ENCODE assay signal across 22 cellular contexts in the genomic region with DNA sequence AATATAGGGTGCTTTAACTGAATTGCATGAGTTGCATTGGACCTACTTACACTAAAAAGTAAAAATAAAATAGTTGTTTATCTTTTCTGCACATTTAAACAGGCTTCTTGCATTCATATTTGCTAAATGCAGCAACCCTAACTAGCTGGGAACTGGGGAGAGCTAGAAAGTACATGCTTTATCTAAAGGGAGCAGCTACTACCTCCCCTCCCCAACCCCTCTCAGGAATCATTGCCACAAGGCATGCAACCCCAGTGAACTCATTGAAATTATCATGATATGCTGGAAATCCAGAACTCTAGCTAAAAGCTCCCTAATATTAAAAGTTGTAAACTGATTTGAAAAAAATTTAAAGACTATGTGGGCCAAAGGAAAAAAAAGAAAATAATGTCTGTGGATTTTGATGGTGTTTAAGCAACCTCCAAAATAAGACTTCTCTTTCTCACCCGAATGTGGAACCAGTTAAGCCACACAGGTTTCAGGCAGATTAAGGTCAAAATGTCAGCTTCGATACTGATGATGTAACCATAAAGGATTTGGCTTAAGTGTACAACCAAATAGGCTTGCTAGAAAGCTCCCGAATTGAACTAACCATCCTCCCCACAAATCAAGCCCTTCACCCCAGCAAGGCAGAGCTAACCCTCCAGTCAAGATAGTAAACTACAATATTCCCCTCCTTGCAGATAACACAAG. TPM values are rescaled to one million over a fixed set of nuclear protein-coding genes. Genes with fewer than 3 reads are reported as not detected.
DNase-seq lines count a peak whose midpoint lies in the region; ATAC-seq, FAIRE-seq and TF ChIP-seq lines count a peak whose summit lies in the region.
"Had no signal": no experiment of that assay in that cellular context is flagged by ENCODE, and none has a peak within 500 bp of the region (broad histone marks: within the 10 kb centered on the region; RNA-seq: fewer than 3 reads in every experiment).

No MANE protein-coding gene starts in this region.

- no peak for TF ChIP-seq POLR2A in K562 (conservative IDR thresholded peaks at IDR 0.05)

- no peaks in the 10 kb centered on the region for H3K36me3 ChIP-seq in K562 (ENCODE audit: control insufficient read depth, insufficient read depth, low read length)
- H3K36me3 ChIP-seq in CD8-positive, alpha-beta memory T cell (ENCODE audit: insufficient read depth, low read length) = no peaks in the 10 kb centered on the region
- H3K36me3 ChIP-seq in kidney (ENCODE audit: control insufficient read depth in 1 of 2, insufficient read depth in 2 of 2, low read length in 2 of 2) = no peaks in the 10 kb centered on the region

- peak overlapping the region; percentile 62 for H3K4me2 ChIP-seq in K562 (ENCODE audit: insufficient read depth, low read length)
- H3K4me2 ChIP-seq: KMS-11, SK-N-SH had no signal

- no peak overlapping the region for H2AFZ ChIP-seq in K562 (ENCODE audit: low read depth, low read length)
- H2AFZ ChIP-seq: GM23248 had no signal

- no peaks in the 10 kb centered on the region for H3K27me3 Mint-ChIP-seq in CD8-positive, alpha-beta memory T cell
- H3K27me3 Mint-ChIP-seq: CD4-positive, CD25-positive, alpha-beta regulatory T cell; T-helper 17 cell had no signal

- no peaks in the 10 kb centered on the region for H3K79me2 ChIP-seq in K562 (ENCODE audit: control insufficient read depth, insufficient read depth, low read length)

- TF ChIP-seq EP300 in K562 (IDR thresholded peaks at IDR 0.05; ENCODE audit: low read length) = no peak

- H3K27ac Mint-ChIP-seq in CD8-positive, alpha-beta memory T cell = peak overlapping the region in 1 of 8 donors; percentile 52
- H3K27ac Mint-ChIP-seq: T-helper 17 cell had no signal

- H3K27ac ChIP-seq in K562 (ENCODE audit: extremely low read depth, low read depth, low read length) = no peak overlapping the region
- H3K27ac ChIP-seq in CD8-positive, alpha-beta memory T cell (ENCODE audit: low read depth, low read length) = no peak overlapping the region
- no peak overlapping the region for H3K27ac ChIP-seq in kidney (ENCODE audit: low read depth in 2 of 2, low read length in 2 of 2)
- H3K27ac ChIP-seq: GM23248, KMS-11 had no signal

- WGBS in K562 (ENCODE audit: insufficient coverage, low coverage, missing lambda C conversion rate) = 4% methylated on average over 3 of the region's 3 CpGs

- ATAC-seq in GM18909 (IDR thresholded peaks at IDR 0.05; ENCODE audit: poor library complexity, unreplicated experiment) (peak; percentile 50), HG03565 (IDR thresholded peaks at IDR 0.05; ENCODE audit: unreplicated experiment) (peak; percentile 34), K562 (peak; percentile 57), HG03135 (IDR thresholded peaks at IDR 0.05; ENCODE audit: unreplicated experiment) (no peak)
- ATAC-seq: HCT116, Right ventricle myocardium inferior, T-helper 17 cell had no signal

- DNase-seq in NOMO-1 treated with dmso at 0.1 percent for 144 hours (lab: John Stamatoyannopoulos, UW; ENCODE audit: unreplicated experiment) = peak; percentile 14
- peak in 2 of 4 experiments; percentile 40 to 54 for DNase-seq in K562 (ENCODE audit: extremely low read depth in 1 of 4, low spot score in 3 of 4)
- no peak for DNase-seq in CD8-positive, alpha-beta memory T cell
- DNase-seq in kidney = no peak
- no peak for DNase-seq in amniotic stem cell (lab: John Stamatoyannopoulos, UW)
- DNase-seq: ACHN; Calu3; CD4-positive, CD25-positive, alpha-beta regulatory T cell; DMS79 treated with DMSO at 0.1 percent for 48 hours; GDM1; GM23248; NCI-H1930; NCI-H2171 treated with DMSO at 0.1 percent for 48 hours; NCI-H510A; SK-N-SH; T-helper 17 cell had no signal

- POLR2A ChIA-PET in K562 (lab: Yijun Ruan, JAX) = interaction anchor here (0.6 to 1.8 kb wide), 6 partner anchors 13 to 889 kb away, joined by 3 to 4 read pairs (median 3); a partner anchor contains a TSS
- POLR2A ChIA-PET in CD8-positive, alpha-beta memory T cell (lab: Charles Lee) = no interaction called here

- in situ Hi-C loops in K562 (cut with MboI) = loop anchor here (25.0 kb wide), 1 partner anchor 1298 kb away; no protein-coding TSS in a partner anchor

- FAIRE-seq in K562 (lab: Jason Lieb, UNC) (peak; percentile 42), kidney (lab: Jason Lieb, UNC) (no peak)

- intact Hi-C loops in K562 (cut with micrococcal nuclease) = loop anchor here (5.0 to 10.0 kb wide), 3 partner anchors 315 to 1418 kb away; a partner anchor contains a TSS
- intact Hi-C loops in kidney (cut with DNase I) = loop anchor here (10.0 kb wide), 2 partner anchors 65 to 565 kb away; no protein-coding TSS in a partner anchor

- H3K36me3 Mint-ChIP-seq in CD8-positive, alpha-beta memory T cell = peaks cover 0 to 6% (median 0%) of the 10 kb centered on the region in 3 donors
- H3K36me3 Mint-ChIP-seq: CD4-positive, CD25-positive, alpha-beta regulatory T cell had no signal

- no peak overlapping the region for H3K4me3 Mint-ChIP-seq in CD8-positive, alpha-beta memory T cell
- H3K4me3 Mint-ChIP-seq: CD4-positive, CD25-positive, alpha-beta regulatory T cell; T-helper 17 cell had no signal

- H3K4me1 Mint-ChIP-seq in CD8-positive, alpha-beta memory T cell = peaks cover 5 to 7% (median 6%) of the 10 kb centered on the region in 3 donors

- no peak for TF ChIP-seq CTCF in K562 (IDR thresholded peaks at IDR 0.05 in 2 of 3, conservative IDR thresholded peaks at IDR 0.05 in 1 of 3; ENCODE audit: insufficient read depth in 2 of 3, low read depth in 1 of 3, low read length in 3 of 3)
- TF ChIP-seq CTCF in kidney (IDR thresholded peaks at IDR 0.05; ENCODE audit: borderline replicate concordance, extremely low read depth, insufficient read depth) = no peak

- peaks cover 11 to 51% of the 10 kb centered on the region in 2 experiments for H3K4me1 ChIP-seq in K562 (replicated peaks in 1 of 2; ENCODE audit: control insufficient read depth in 2 of 2, insufficient read depth in 2 of 2, low read length in 2 of 2)
- peaks cover 6% of the 10 kb centered on the region for H3K4me1 ChIP-seq in CD8-positive, alpha-beta memory T cell (ENCODE audit: insufficient read depth, low read length)
- peaks cover 2 to 15% of the 10 kb centered on the region in 2 donors for H3K4me1 ChIP-seq in kidney (ENCODE audit: control insufficient read depth in 1 of 2, insufficient read depth in 1 of 2, low read depth in 1 of 2, low read length in 2 of 2)

- H3K9me3 Mint-ChIP-seq in CD8-positive, alpha-beta memory T cell = no peaks in the 10 kb centered on the region
- H3K9me3 Mint-ChIP-seq: CD4-positive, CD25-positive, alpha-beta regulatory T cell had no signal

- H4K20me1 ChIP-seq in K562 (replicated peaks; ENCODE audit: control insufficient read depth, insufficient read depth, low read length) = no peaks in the 10 kb centered on the region

- no peaks in the 10 kb centered on the region for H3K9me1 ChIP-seq in K562 (ENCODE audit: control insufficient read depth, insufficient read depth, low read length)

- H3K9ac ChIP-seq in K562 (ENCODE audit: insufficient read depth in 1 of 2, low read depth in 2 of 2, low read length in 2 of 2) = no peak overlapping the region
- H3K9ac ChIP-seq in kidney (ENCODE audit: low read length in 2 of 2) = no peak overlapping the region
- H3K9ac ChIP-seq: GM23248, KMS-11, SK-N-SH had no signal

- no peaks in the 10 kb centered on the region for H3K27me3 ChIP-seq in K562 (ENCODE audit: control insufficient read depth in 2 of 2, insufficient read depth in 2 of 2, low read length in 2 of 2)
- H3K27me3 ChIP-seq in CD8-positive, alpha-beta memory T cell (ENCODE audit: insufficient read depth, low read length, poor library complexity, severe bottlenecking) = no peaks in the 10 kb centered on the region

- no peak overlapping the region for H3K4me3 ChIP-seq in K562
- H3K4me3 ChIP-seq in CD8-positive, alpha-beta memory T cell (ENCODE audit: low read length) = no peak overlapping the region
- no peak overlapping the region for H3K4me3 ChIP-seq in kidney (ENCODE audit: low read length in 2 of 2)
- H3K4me3 ChIP-seq: GM23248 had no signal

- H3K9me3 ChIP-seq in K562 (replicated peaks; ENCODE audit: control insufficient read depth, insufficient read depth, low read depth, low read length) (no peaks in the 10 kb centered on the region), kidney (ENCODE audit: control insufficient read depth in 1 of 2, low read length in 2 of 2) (no peaks in the 10 kb centered on the region)
- H3K9me3 ChIP-seq in CD8-positive, alpha-beta memory T cell (ENCODE audit: low read length) = no peaks in the 10 kb centered on the region
- H3K9me3 ChIP-seq: SK-N-SH had no signal

- CTCF ChIA-PET in K562 (lab: Yijun Ruan, JAX; ENCODE audit: low intra/inter-chr PET ratio) = no interaction called here
- CTCF ChIA-PET in CD8-positive, alpha-beta memory T cell (lab: Charles Lee) = interaction anchor here (1.7 to 8.3 kb wide), 2 partner anchors 520 to 564 kb away, joined by 5 to 50 read pairs; no protein-coding TSS in a partner anchor

- TF ChIP-seq RAD21 in K562 (CRISPR knock-in tag; conservative IDR thresholded peaks at IDR 0.05 in 1 of 2, IDR thresholded peaks at IDR 0.05 in 1 of 2) = no peak

- no TSS peak for BruUV-seq in K562 (replicated peaks; lab: Mats Ljungman, UMichigan)

RNA-seq across cellular contexts. Expression of a gene that starts 13.7 kb away (rescaled TPM):
- 15.1 and 44.2 TPM in 2 replicates for total RNA-seq in K562 (2011; cell fraction: chromatin; rRNA removed; ENCODE audit: low replicate concordance)
- 8.5 and 10.4 TPM in 2 replicates for total RNA-seq in K562 (2011; cell fraction: nucleolus; rRNA removed)
- 18.7 and 19.4 TPM in 2 replicates for total RNA-seq in K562 (2011; cell fraction: nucleoplasm; rRNA removed)
- total RNA-seq in K562 (2014; rRNA removed) = 8.1 and 9.7 TPM in 2 replicates
- total RNA-seq in K562 (2014; rRNA removed; fragmentation: Illumina TruSeq; extraction: Trizol) = 15.2 and 16.4 TPM in 2 replicates
- total RNA-seq in K562 (2015; rRNA removed; fragmentation: Illumina TruSeq; extraction: Trizol) = 11.2 and 13.5 TPM in 2 replicates
- 10.4 and 10.8 TPM in 2 replicates for total RNA-seq in K562 (2021)
- polyA plus RNA-seq in K562 (2011; rRNA removed) = 14.3 and 16.1 TPM in 2 replicates
- polyA plus RNA-seq in K562 (2011; cell fraction: cytosol; rRNA removed) = 6.5 and 10.5 TPM in 2 replicates
- polyA plus RNA-seq in K562 (2011; cell fraction: nucleus; rRNA removed) = 6.8 and 7.4 TPM in 2 replicates
- 10.1 and 18.5 TPM in 2 replicates for polyA plus RNA-seq in K562 (2012)
- 11.8 and 15.3 TPM in 2 replicates for polyA plus RNA-seq in K562 (2014; fragmentation: Illumina TruSeq; extraction: Trizol)
- polyA plus RNA-seq in K562 (2014; fragmentation: Nextera tagmentation; extraction: Ambion mirVana) = 1 to 10 TPM; 4.5 to 7.8 TPM
- polyA plus RNA-seq in K562 (2014; rRNA removed) = 8.0 and 11.2 TPM in 2 replicates
- 30.7 and 37.5 TPM in 2 replicates for polyA minus RNA-seq in K562 (2011; rRNA and poly(A)+ RNA removed)
- 8.6 and 10.8 TPM in 2 replicates for polyA minus RNA-seq in K562 (2011; cell fraction: cytosol; rRNA and poly(A)+ RNA removed)
- polyA minus RNA-seq in K562 (2011; cell fraction: nucleus; rRNA and poly(A)+ RNA removed) = 15.1 and 21.1 TPM in 2 replicates
- total RNA-seq in CD8-positive, alpha-beta memory T cell = 10 to 100 TPM; 21.8 to 22.6 TPM
- polyA plus RNA-seq in CD8-positive, alpha-beta memory T cell = 38.9 TPM
- total RNA-seq in kidney = 16.7 TPM
- 11.7 TPM for polyA plus RNA-seq in kidney (ENCODE audit: insufficient read depth, low read depth, low replicate concordance)

RNA-seq across cellular contexts. Expression of a gene that starts 15.0 kb away (rescaled TPM):
- total RNA-seq in K562 (2011; cell fraction: chromatin; rRNA removed; ENCODE audit: low replicate concordance) = 4.4 and 11.7 TPM in 2 replicates
- total RNA-seq in K562 (2011; cell fraction: nucleolus; rRNA removed) = 3.8 TPM in 2 replicates
- total RNA-seq in K562 (2011; cell fraction: nucleoplasm; rRNA removed) = 6.3 and 6.6 TPM in 2 replicates
- total RNA-seq in K562 (2014; rRNA removed) = 3.0 and 3.4 TPM in 2 replicates
- total RNA-seq in K562 (2014; rRNA removed; fragmentation: Illumina TruSeq; extraction: Trizol) = 4.6 and 5.9 TPM in 2 replicates
- total RNA-seq in K562 (2015; rRNA removed; fragmentation: Illumina TruSeq; extraction: Trizol) = 3.4 and 3.8 TPM in 2 replicates
- total RNA-seq in K562 (2021) = 3.4 and 3.5 TPM in 2 replicates
- 1.6 and 1.9 TPM in 2 replicates for polyA plus RNA-seq in K562 (2011; rRNA removed)
- polyA plus RNA-seq in K562 (2011; cell fraction: cytosol; rRNA removed) = 0.30 and 1.2 TPM in 2 replicates
- 0.77 and 1.1 TPM in 2 replicates for polyA plus RNA-seq in K562 (2011; cell fraction: nucleus; rRNA removed)
- polyA plus RNA-seq in K562 (2012) = 2.8 and 2.9 TPM in 2 replicates
- 2.3 and 2.5 TPM in 2 replicates for polyA plus RNA-seq in K562 (2014; fragmentation: Illumina TruSeq; extraction: Trizol)
- polyA plus RNA-seq in K562 (2014; fragmentation: Nextera tagmentation; extraction: Ambion mirVana) = 1 to 10 TPM; 1.2 to 1.3 TPM
- polyA plus RNA-seq in K562 (2014; rRNA removed) = 1.7 and 3.6 TPM in 2 replicates
- polyA minus RNA-seq in K562 (2011; rRNA and poly(A)+ RNA removed) = 3.7 and 4.5 TPM in 2 replicates
- polyA minus RNA-seq in K562 (2011; cell fraction: cytosol; rRNA and poly(A)+ RNA removed) = 0.27 and 0.86 TPM in 2 replicates
- polyA minus RNA-seq in K562 (2011; cell fraction: nucleus; rRNA and poly(A)+ RNA removed) = 2.3 and 4.7 TPM in 2 replicates
- 1 to 10 TPM; 5.8 to 6.5 TPM for total RNA-seq in CD8-positive, alpha-beta memory T cell
- polyA plus RNA-seq in CD8-positive, alpha-beta memory T cell = 5.3 TPM
- 14.4 TPM for total RNA-seq in kidney
- 2.6 TPM for polyA plus RNA-seq in kidney (ENCODE audit: insufficient read depth, low read depth, low replicate concordance)
